ENCODE assay signal across 8 cellular contexts in genomic region chr2:47905454-47906260, GRCh38. TPM values are rescaled to one million over a fixed set of nuclear protein-coding genes. Genes with fewer than 3 reads are reported as not detected.
DNase-seq lines count a peak whose midpoint lies in the region; ATAC-seq lines count a peak whose summit lies in the region.

No MANE protein-coding gene starts in this region.

- no peaks in the 10 kb centered on the region for H3K27me3 ChIP-seq in HAP-1 (ENCODE audit: low read depth)

- peak; percentile 38 for ATAC-seq in left lobe of liver

- H3K4me1 ChIP-seq in HAP-1: peaks cover 3% of the 10 kb centered on the region; the same call in 1 of the 2 replicates

- H3K9me3 ChIP-seq in HAP-1: no peaks in the 10 kb centered on the region

- in situ Hi-C loops in G401 (cut with HindIII; ENCODE audit: low sequenced_read_pairs) (no loop called here), HAP-1 (cut with MboI; ENCODE audit: low sequenced_read_pairs) (no loop called here)

- peak overlapping the region; percentile 98 for H3K27ac ChIP-seq in cingulate gyrus (ENCODE audit: low read depth, low read length)

- H3K4me3 ChIP-seq in HAP-1: peak overlapping the region; percentile 72

- peak; percentile 59 for DNase-seq in G401 (ENCODE audit: low spot score)
- peak in 1 of 2 experiments; percentile 72 for DNase-seq in HAP-1 (ENCODE audit: low spot score in 2 of 2)
- DNase-seq in NCI-H146 treated with DMSO at 0.1 percent for 48 hours (lab: John Stamatoyannopoulos, UW; ENCODE audit: unreplicated experiment): peak; percentile 41
- DNase-seq in activated CD4-positive, alpha-beta T cell treated with anti-CD3 and anti-CD28 coated beads for 48 hours: peak; percentile 68
- peak; percentile 69 for DNase-seq in left lobe of liver (ENCODE audit: low spot score)
- peak; percentile 62 to 64 for DNase-seq in stimulated activated CD4-positive, alpha-beta T cell treated with anti-CD3 and anti-CD28 coated beads, Interleukin-2, amount 100 ng/mL, for 24 hours
- no peak for DNase-seq in KG1 (lab: John Stamatoyannopoulos, UW)

- no peaks in the 10 kb centered on the region for H3K36me3 ChIP-seq in HAP-1 (replicated peaks)

RNA-seq across cellular contexts. Expression of gene FBXO11, which starts 0.6 kb away (rescaled TPM):
- total RNA-seq in G401 (2014; rRNA removed; shearing (Covaris generic)): 19.4 and 40.1 TPM in 2 replicates
- 21.0 TPM for total RNA-seq in left lobe of liver
